ENCODE assay signal across 8 cellular contexts in genomic region chr1:120342231-120343073, GRCh38.
DNase-seq lines count a peak whose midpoint lies in the region; ATAC-seq, FAIRE-seq and TF ChIP-seq lines count a peak whose summit lies in the region.
"Not testable (repeated sequence)": the region's sequence is repeated elsewhere in the genome, so short reads cannot be mapped to it uniquely, and the experiment has no call there.

No MANE protein-coding gene starts in this region.

- H3K79me2 ChIP-seq in DND-41 (ENCODE audit: insufficient read depth, low read length); OCI-LY3 (ENCODE audit: low read length); astrocyte (ENCODE audit: insufficient read depth, low read length): not testable (repeated sequence)

- not testable (repeated sequence) for H3K9me3 Mint-ChIP-seq in activated CD4-positive, alpha-beta memory T cell treated with anti-CD3 and anti-CD28 coated beads, Interleukin-2, amount 10 ng/mL, durations not matched to agents 7 days and 5 days; astrocyte (ENCODE audit: unreplicated experiment); progenitor cell of endocrine pancreas (ENCODE audit: low read depth)

- POLR2A ChIA-PET in activated CD4-positive, alpha-beta memory T cell treated with anti-CD3 and anti-CD28 coated beads, Interleukin-2, amount 10 ng/mL, durations not matched to agents 7 days and 5 days (lab: Charles Lee) = not testable (repeated sequence)

- not testable (repeated sequence) for H3K36me3 Mint-ChIP-seq in activated CD4-positive, alpha-beta memory T cell treated with anti-CD3 and anti-CD28 coated beads, Interleukin-2, amount 10 ng/mL, durations not matched to agents 7 days and 5 days (ENCODE audit: low read depth); astrocyte (ENCODE audit: low read depth, unreplicated experiment); progenitor cell of endocrine pancreas (ENCODE audit: insufficient read depth)

- not testable (repeated sequence) for H3K36me3 ChIP-seq in DND-41 (ENCODE audit: insufficient read depth, low read length); OCI-LY3 (replicated peaks; ENCODE audit: low read depth, low read length); astrocyte (ENCODE audit: insufficient read depth, low read length); esophagus muscularis mucosa; transverse colon

- H3K4me1 ChIP-seq in DND-41 (ENCODE audit: insufficient read depth, low read length); OCI-LY3 (ENCODE audit: low read length); astrocyte (ENCODE audit: insufficient read depth, low read length); esophagus muscularis mucosa; transverse colon: not testable (repeated sequence)

- not testable (repeated sequence) for H3K27ac ChIP-seq in DND-41 (ENCODE audit: low read length); OCI-LY3 (ENCODE audit: low read length); astrocyte (ENCODE audit: low read depth, low read length)
- peak overlapping the region; percentile 35 to 86 (median 66) for H3K27ac ChIP-seq in esophagus muscularis mucosa (replicated peaks in 1 of 4)
- peak overlapping the region; percentile 57 to 87 (median 72) for H3K27ac ChIP-seq in transverse colon

- TF ChIP-seq EP300 in esophagus muscularis mucosa (IDR thresholded peaks at IDR 0.05); transverse colon (IDR thresholded peaks at IDR 0.05; ENCODE audit: low read depth): not testable (repeated sequence)

- H4K20me1 ChIP-seq in DND-41 (ENCODE audit: insufficient read depth, low read length); OCI-LY3 (ENCODE audit: insufficient read depth, low read length); astrocyte (ENCODE audit: insufficient read depth, low read length): not testable (repeated sequence)

- not testable (repeated sequence) for H2AFZ ChIP-seq in DND-41 (ENCODE audit: low read depth, low read length); OCI-LY3 (ENCODE audit: low read depth, low read length); astrocyte (ENCODE audit: low read depth, low read length)

- not testable (repeated sequence) for H3K27me3 Mint-ChIP-seq in activated CD4-positive, alpha-beta memory T cell treated with anti-CD3 and anti-CD28 coated beads, Interleukin-2, amount 10 ng/mL, durations not matched to agents 7 days and 5 days; astrocyte (ENCODE audit: low read depth, unreplicated experiment); progenitor cell of endocrine pancreas

- CTCF ChIA-PET in activated CD4-positive, alpha-beta memory T cell treated with anti-CD3 and anti-CD28 coated beads, Interleukin-2, amount 10 ng/mL, durations not matched to agents 7 days and 5 days (lab: Charles Lee) = not testable (repeated sequence)

- in situ Hi-C loops in transverse colon (cut with MboI; ENCODE audit: low pct_ligation_motif_present in 1 of 4, low pct_unique_long_range_greater_than_20kb in 1 of 4, low sequenced_read_pairs in 3 of 4) = not testable (repeated sequence)

- H3K9me3 ChIP-seq in DND-41 (ENCODE audit: insufficient read depth, low read length, severe bottlenecking); OCI-LY3 (ENCODE audit: insufficient read depth, low read length); astrocyte (ENCODE audit: insufficient read depth, low read depth, low read length); esophagus muscularis mucosa; transverse colon: not testable (repeated sequence)

- 8% methylated on average over 16 of the region's 44 CpGs for WGBS in esophagus muscularis mucosa
- WGBS in lower leg skin, 2 donors = 12 to 13% methylated on average over 17 to 21 of the region's 44 CpGs
- WGBS in transverse colon (ENCODE audit: low coverage in 1 of 2), 2 donors = 0% methylated on average over 4 to 13 of the region's 44 CpGs

- intact Hi-C loops in esophagus muscularis mucosa (cut with DNase I); lower leg skin (cut with DNase I; ENCODE audit: low total_unique reads); transverse colon (cut with DNase I; ENCODE audit: low total_unique reads): not testable (repeated sequence)

- not testable (repeated sequence) for TF ChIP-seq POLR2A in esophagus muscularis mucosa (IDR thresholded peaks at IDR 0.05; ENCODE audit: low read depth); lower leg skin (IDR thresholded peaks at IDR 0.05); transverse colon (IDR thresholded peaks at IDR 0.05)

- ATAC-seq in DND-41 (ENCODE audit: insufficient read depth, low read depth) = not testable (repeated sequence)

- not testable (repeated sequence) for H3K4me3 ChIP-seq in DND-41 (ENCODE audit: low read depth in 1 of 2, low read length in 2 of 2); astrocyte (ENCODE audit: insufficient read depth, low read depth, low read length); lower leg skin (ENCODE audit: low read depth, poor library complexity, severe bottlenecking)
- peak overlapping the region; percentile 78 for H3K4me3 ChIP-seq in OCI-LY3 (ENCODE audit: low read length)
- peak overlapping the region; percentile 35 to 58 (median 48) for H3K4me3 ChIP-seq in esophagus muscularis mucosa
- H3K4me3 ChIP-seq in transverse colon = peak overlapping the region in 3 of 4 donors; percentile 20 to 43 (median 41)

- not testable (repeated sequence) for H3K27ac Mint-ChIP-seq in activated CD4-positive, alpha-beta memory T cell treated with anti-CD3 and anti-CD28 coated beads, Interleukin-2, amount 10 ng/mL, durations not matched to agents 7 days and 5 days; astrocyte (ENCODE audit: unreplicated experiment); progenitor cell of endocrine pancreas

- not testable (repeated sequence) for H3K4me2 ChIP-seq in DND-41 (ENCODE audit: insufficient read depth, low read length)
- peak overlapping the region; percentile 85 for H3K4me2 ChIP-seq in OCI-LY3 (ENCODE audit: low read length)
- H3K4me2 ChIP-seq in astrocyte (ENCODE audit: low read length) = peak overlapping the region; percentile 30

- H3K4me1 Mint-ChIP-seq in activated CD4-positive, alpha-beta memory T cell treated with anti-CD3 and anti-CD28 coated beads, Interleukin-2, amount 10 ng/mL, durations not matched to agents 7 days and 5 days; astrocyte (ENCODE audit: low read depth, unreplicated experiment); progenitor cell of endocrine pancreas (ENCODE audit: low read depth): not testable (repeated sequence)

- DNase-seq in DND-41 (peak; percentile 8), lower leg skin (ENCODE audit: low spot score in 2 of 2) (peak; percentile 12 to 70), transverse colon (peak; percentile 18)
- peak; percentile 21 for DNase-seq in activated CD4-positive, alpha-beta memory T cell treated with anti-CD3 and anti-CD28 coated beads, Interleukin-2, amount 10 ng/mL, durations not matched to agents 7 days and 5 days
- not testable (repeated sequence) for DNase-seq in astrocyte (ENCODE audit: low read depth); esophagus muscularis mucosa (ENCODE audit: extremely low spot score); progenitor cell of endocrine pancreas (ENCODE audit: low spot score, unreplicated experiment)

- not testable (repeated sequence) for H3K27me3 ChIP-seq in DND-41 (ENCODE audit: insufficient read depth, low read length, poor library complexity); OCI-LY3 (ENCODE audit: low read depth, low read length); astrocyte (ENCODE audit: insufficient read depth, low read length); esophagus muscularis mucosa; transverse colon

- H3K9ac ChIP-seq in DND-41 (ENCODE audit: low read depth, low read length); astrocyte (ENCODE audit: low read length): not testable (repeated sequence)
- peak overlapping the region; percentile 65 for H3K9ac ChIP-seq in OCI-LY3 (ENCODE audit: low read length)

- not testable (repeated sequence) for FAIRE-seq in astrocyte (lab: Jason Lieb, UNC)

- TF ChIP-seq CTCF in DND-41 (IDR thresholded peaks at IDR 0.05; ENCODE audit: borderline replicate concordance, extremely low read depth, low read length, poor library complexity, severe bottlenecking); OCI-LY3 (IDR thresholded peaks at IDR 0.05; ENCODE audit: low read depth, low read length); astrocyte (IDR thresholded peaks at IDR 0.05; ENCODE audit: insufficient read depth, low read depth, low read length); esophagus muscularis mucosa (IDR thresholded peaks at IDR 0.05); lower leg skin (IDR thresholded peaks at IDR 0.05); progenitor cell of endocrine pancreas (IDR thresholded peaks at IDR 0.05; ENCODE audit: unreplicated experiment); transverse colon (IDR thresholded peaks at IDR 0.05): not testable (repeated sequence)

- peak overlapping the region; percentile 56 for H3K4me3 Mint-ChIP-seq in activated CD4-positive, alpha-beta memory T cell treated with anti-CD3 and anti-CD28 coated beads, Interleukin-2, amount 10 ng/mL, durations not matched to agents 7 days and 5 days
- peak overlapping the region; percentile 80 for H3K4me3 Mint-ChIP-seq in astrocyte (ENCODE audit: unreplicated experiment)
- peak overlapping the region; percentile 55 for H3K4me3 Mint-ChIP-seq in progenitor cell of endocrine pancreas (ENCODE audit: low read depth)
